ENCODE assay signal across 9 cellular contexts in the genomic region with DNA sequence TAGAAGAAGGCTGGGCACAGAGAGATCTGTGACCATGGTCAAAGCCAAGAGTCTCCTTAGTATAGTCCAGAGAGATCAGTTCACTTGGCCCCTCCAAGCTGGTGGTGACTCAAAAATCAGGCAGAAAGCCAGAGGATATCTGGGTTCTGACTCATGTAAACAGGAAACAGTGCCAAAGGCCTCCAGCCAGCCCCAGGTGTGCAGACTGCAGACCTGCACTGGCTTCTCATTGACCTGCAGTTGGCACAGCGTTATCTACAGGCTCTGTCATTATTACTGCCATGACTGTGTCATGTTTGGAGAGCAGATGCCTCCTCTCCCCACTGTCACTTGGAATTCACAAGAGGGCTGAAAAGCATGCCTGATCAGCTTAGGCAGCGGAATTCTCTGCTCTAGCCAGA.
DNase-seq lines count a peak whose midpoint lies in the region; ATAC-seq, FAIRE-seq and TF ChIP-seq lines count a peak whose summit lies in the region.
"Had no signal": no experiment of that assay in that cellular context is flagged by ENCODE, and none has a peak within 500 bp of the region (broad histone marks: within the 10 kb centered on the region; RNA-seq: fewer than 3 reads in every experiment).

No MANE protein-coding gene starts in this region.

- H3K79me2 ChIP-seq in Karpas-422 (ENCODE audit: low read length): no peaks in the 10 kb centered on the region

- DNase-seq in DMS153 treated with DMSO at 0.1 percent for 48 hours (lab: John Stamatoyannopoulos, UW; ENCODE audit: unreplicated experiment) (peak; percentile 77), NCI-H446 treated with DMSO at 0.1 percent for 48 hours (lab: John Stamatoyannopoulos, UW) (peak; percentile 74), epithelial cell of proximal tubule (ENCODE audit: low read depth) (peak; percentile 83), omental fat pad (ENCODE audit: low spot score) (peak; percentile 41), GM19239 (ENCODE audit: insufficient read length, low spot score) (no peak), Karpas-422 (no peak)
- DNase-seq in stimulated activated CD4-positive, alpha-beta T cell treated with anti-CD3 and anti-CD28 coated beads, Interleukin-4, amount 100 ng/mL, for 24 hours: no peak

- no peak for FAIRE-seq in GM19239 (lab: Jason Lieb, UNC)
- FAIRE-seq: GM18507 had no signal

- no peak overlapping the region for H3K27ac ChIP-seq in Karpas-422 (ENCODE audit: low read length)

- H3K27me3 ChIP-seq in Karpas-422 (ENCODE audit: low read length): no peaks in the 10 kb centered on the region

- no peaks in the 10 kb centered on the region for H3K9me2 ChIP-seq in Karpas-422 (replicated peaks; ENCODE audit: insufficient read depth, low read length)

- no peak overlapping the region for H3K9ac ChIP-seq in Karpas-422 (ENCODE audit: low read length)

- H3K9me3 ChIP-seq in Karpas-422 (ENCODE audit: low read length): no peaks in the 10 kb centered on the region

- H3K4me2 ChIP-seq in Karpas-422 (ENCODE audit: low read depth, low read length, poor library complexity, severe bottlenecking): no peak overlapping the region

- no peak for TF ChIP-seq CTCF in epithelial cell of proximal tubule (conservative IDR thresholded peaks at IDR 0.05; ENCODE audit: low read depth, low read length)
- TF ChIP-seq CTCF in omental fat pad (IDR thresholded peaks at IDR 0.05): no peak

- H3K4me3 ChIP-seq in epithelial cell of proximal tubule (ENCODE audit: low read depth, low read length) (no peak overlapping the region), Karpas-422 (ENCODE audit: low read length) (no peak overlapping the region)

- H4K20me1 ChIP-seq in Karpas-422 (ENCODE audit: insufficient read depth, low read depth, low read length): no peaks in the 10 kb centered on the region

- H3K4me1 ChIP-seq in Karpas-422 (ENCODE audit: low read length): no peaks in the 10 kb centered on the region

- ATAC-seq in omental fat pad (ENCODE audit: low FRiP score) (peak; percentile 84), HG03442 (IDR thresholded peaks at IDR 0.05; ENCODE audit: unreplicated experiment) (no peak)

- H2AFZ ChIP-seq in Karpas-422 (ENCODE audit: low read length): no peak overlapping the region

- no peaks in the 10 kb centered on the region for H3K36me3 ChIP-seq in Karpas-422 (ENCODE audit: insufficient read depth, low read length)

Comparison
In these comparisons a context has a peak if more than half of its experiments do, and no peak if none do; other contexts are left out.
1. DNase-seq: peak in DMS153 treated with DMSO at 0.1 percent for 48 hours (single experiment), NCI-H446 treated with DMSO at 0.1 percent for 48 hours (single experiment), epithelial cell of proximal tubule (single experiment) and omental fat pad (single experiment); none in GM19239 (single experiment), stimulated activated CD4-positive, alpha-beta T cell treated with anti-CD3 and anti-CD28 coated beads, Interleukin-4, amount 100 ng/mL, for 24 hours (single experiment) and Karpas-422 (single experiment).